14 cellular contexts compared by ENCODE assay signal in genomic region chr20:572752-573151, GRCh38. TPM values are rescaled to one million over a fixed set of nuclear protein-coding genes. Genes with fewer than 3 reads are reported as not detected.
"Had no signal": no experiment of that assay in that cellular context is flagged by ENCODE, and none has a peak within 500 bp of the region (broad histone marks: within the 10 kb centered on the region; RNA-seq: fewer than 3 reads in every experiment).

No MANE protein-coding gene starts in this region.

- ATAC-seq: activated naive CD8-positive, alpha-beta T cell treated with anti-CD3 and anti-CD28 coated beads, Interleukin-2, amount 50 U/mL, for 24 hours had no signal

- H3K9me3 ChIP-seq: lower lobe of right lung, neutrophil, upper lobe of right lung had no signal

- H3K4me3 ChIP-seq: smooth muscle cell, upper lobe of right lung had no signal

- DNase-seq: activated CD4-positive, alpha-beta T cell treated with anti-CD3 and anti-CD28 coated beads, Interleukin-2, amount 10 ng/mL, durations not matched to agents 7 days and 5 days; activated naive CD4-positive, alpha-beta T cell; activated naive CD8-positive, alpha-beta T cell treated with anti-CD3 and anti-CD28 coated beads, Interleukin-2, amount 50 U/mL, for 24 hours; aorta; kidney glomerular epithelial cell; lower lobe of right lung; midbrain; upper lobe of right lung had no signal

- H3K27ac ChIP-seq: lower lobe of right lung, neutrophil, upper lobe of right lung had no signal

- H3K36me3 ChIP-seq: lower lobe of right lung, neutrophil, upper lobe of right lung had no signal

RNA-seq across cellular contexts. Expression of gene TCF15, which starts 37.4 kb away (rescaled TPM):
- total RNA-seq: activated CD4-positive, alpha-beta T cell treated with anti-CD3 and anti-CD28 coated beads, Interleukin-2, amount 10 ng/mL, durations not matched to agents 7 days and 5 days; activated CD8-positive, alpha-beta memory T cell treated with anti-CD3 and anti-CD28 coated beads for 36 hours; bronchial epithelial cell; esophagus mucosa; myocyte; smooth muscle cell had no signal
- polyA plus RNA-seq: aorta, smooth muscle cell had no signal
